23 cellular contexts compared by ENCODE assay signal in genomic region chr11:103051986-103052385, GRCh38. TPM values are rescaled to one million over a fixed set of nuclear protein-coding genes. Genes with fewer than 3 reads are reported as not detected.
DNase-seq lines count a peak whose midpoint lies in the region; TF ChIP-seq lines count a peak whose summit lies in the region.
"Had no signal": no experiment of that assay in that cellular context is flagged by ENCODE, and none has a peak within 500 bp of the region (broad histone marks: within the 10 kb centered on the region; RNA-seq: fewer than 3 reads in every experiment).

No MANE protein-coding gene starts in this region.

- no peak overlapping the region for H2BK120ac ChIP-seq in H9 (ENCODE audit: low read depth, low read length, poor library complexity, severe bottlenecking)

- H3K18ac ChIP-seq in H9 (ENCODE audit: insufficient read length, low read depth, low read length) = no peak overlapping the region

- no peak overlapping the region for H2BK12ac ChIP-seq in H9 (ENCODE audit: insufficient read length, low read depth, low read length)

- no peak overlapping the region for H3T11ph ChIP-seq in H9 (ENCODE audit: low read length)

- no peaks in the 10 kb centered on the region for H3K79me2 ChIP-seq in H9 (ENCODE audit: insufficient read depth, low read length)

- H3K9ac ChIP-seq in H9 (ENCODE audit: extremely low read depth, insufficient read length, low read length) = no peak overlapping the region
- H3K9ac ChIP-seq: BLaER1 treated with 17β-estradiol and CSF1 and Interleukin-3, amounts not matched to agents 10 nM and 100 nM had no signal

- no CpG with 5 or more reads among the region's 4 CpGs for WGBS in H9 (ENCODE audit: extremely low coverage, insufficient read length, low lambda C conversion rate)

- no peak overlapping the region for H3K4me3 ChIP-seq in brain microvascular endothelial cell (ENCODE audit: low read depth, low read length)
- no peak overlapping the region for H3K4me3 ChIP-seq in ascending aorta
- H3K4me3 ChIP-seq: BLaER1 treated with 17β-estradiol and CSF1 and Interleukin-3, amounts not matched to agents 10 nM and 100 nM; body of pancreas; gastroesophageal sphincter had no signal

- no peaks in the 10 kb centered on the region for H3K27me3 ChIP-seq in brain microvascular endothelial cell (replicated peaks)
- no peaks in the 10 kb centered on the region for H3K27me3 ChIP-seq in ascending aorta
- H3K27me3 ChIP-seq in H9 (ENCODE audit: insufficient read depth, low read length) = no peaks in the 10 kb centered on the region
- H3K27me3 ChIP-seq: BLaER1 treated with 17β-estradiol and CSF1 and Interleukin-3, amounts not matched to agents 10 nM and 100 nM; body of pancreas; gastroesophageal sphincter had no signal

- H3K27ac Mint-ChIP-seq in H9 = peak overlapping the region in 1 of 3 experiments; percentile 81; a peak in 2 of 7 replicates
- H3K27ac Mint-ChIP-seq: activated CD8-positive, alpha-beta memory T cell treated with anti-CD3 and anti-CD28 coated beads, Interleukin-2, amount 10 ng/mL, durations not matched to agents 7 days and 5 days; dendritic cell treated with granulocyte-macrophage colony-stimulating factor and Interleukin-4, amounts not matched to agents 40 ng/mL and 50 ng/mL, for 4 days; nephron had no signal

- H3K4me1 Mint-ChIP-seq in H9 = no peaks in the 10 kb centered on the region
- H3K4me1 Mint-ChIP-seq: activated CD8-positive, alpha-beta memory T cell treated with anti-CD3 and anti-CD28 coated beads, Interleukin-2, amount 10 ng/mL, durations not matched to agents 7 days and 5 days; nephron had no signal

- H3K9me3 Mint-ChIP-seq in H9 = no peaks in the 10 kb centered on the region
- H3K9me3 Mint-ChIP-seq: dendritic cell treated with granulocyte-macrophage colony-stimulating factor and Interleukin-4, amounts not matched to agents 40 ng/mL and 50 ng/mL, for 4 days; nephron had no signal

- no peak overlapping the region for H2AK5ac ChIP-seq in H9 (ENCODE audit: insufficient read length, low read length)

- no peaks in the 10 kb centered on the region for H3K79me1 ChIP-seq in H9 (ENCODE audit: insufficient read depth, low read depth, low read length, poor library complexity, severe bottlenecking)

- H3K4me1 ChIP-seq in ascending aorta (no peaks in the 10 kb centered on the region), H9 (ENCODE audit: insufficient read depth, low read length) (no peaks in the 10 kb centered on the region)
- H3K4me1 ChIP-seq: body of pancreas, gastroesophageal sphincter had no signal

- no peak overlapping the region for H3K4ac ChIP-seq in H9 (ENCODE audit: low read depth, low read length)

- H3K4me3 Mint-ChIP-seq in H9 = no peak overlapping the region
- H3K4me3 Mint-ChIP-seq: activated CD8-positive, alpha-beta memory T cell treated with anti-CD3 and anti-CD28 coated beads, Interleukin-2, amount 10 ng/mL, durations not matched to agents 7 days and 5 days; dendritic cell treated with granulocyte-macrophage colony-stimulating factor and Interleukin-4, amounts not matched to agents 40 ng/mL and 50 ng/mL, for 4 days; nephron had no signal

- no peak overlapping the region for H3K56ac ChIP-seq in H9 (ENCODE audit: insufficient read length, low read depth, low read length)

- no peaks in the 10 kb centered on the region for H4K20me1 ChIP-seq in H9 (ENCODE audit: control insufficient read depth, insufficient read depth, insufficient read length)

- intact Hi-C loops in ascending aorta (cut with DNase I) = no loop called here

- no peak overlapping the region for H3K4me2 ChIP-seq in H9 (ENCODE audit: insufficient read depth, insufficient read length, low read length)

- in situ Hi-C loops in brain microvascular endothelial cell (cut with HindIII; ENCODE audit: low pct_ligation_motif_present, low sequenced_read_pairs) = no loop called here

- H4K5ac ChIP-seq in H9 (ENCODE audit: insufficient read length, low read depth, low read length) = no peak overlapping the region

- no peak overlapping the region for H4K8ac ChIP-seq in H9 (replicated peaks; ENCODE audit: insufficient read length, low read depth, low read length)

- no peak overlapping the region for H3K23ac ChIP-seq in H9 (ENCODE audit: insufficient read length, low read depth, low read length)

- DNase-seq in EH (ENCODE audit: low read depth) (peak; percentile 88), LHCN-M2 (ENCODE audit: low read depth) (peak; percentile 9), brain microvascular endothelial cell (peak; percentile 80), non-pigmented ciliary epithelial cell (ENCODE audit: low read depth) (peak; percentile 72), ascending aorta (ENCODE audit: low spot score in 2 of 2) (no peak), H9 (no peak), NCI-H2081 treated with DMSO at 0.1 percent for 48 hours (lab: John Stamatoyannopoulos, UW) (no peak)
- DNase-seq: activated CD8-positive, alpha-beta memory T cell treated with anti-CD3 and anti-CD28 coated beads, Interleukin-2, amount 10 ng/mL, durations not matched to agents 7 days and 5 days; activated gamma-delta T cell; body of pancreas; GDM1; midbrain; NCI-H1930; NCI-H446; NK-92 treated with Interleukin-12 subunit alpha and Interleukin-12 subunit beta, amount 100 ng/mL, for 24 hours; stimulated activated CD4-positive, alpha-beta T cell treated with anti-CD3 and anti-CD28 coated beads, Interleukin-2, amount 100 ng/mL, for 24 hours; stimulated activated naive CD4-positive, alpha-beta T cell treated with Interleukin-2 at 50 U/mL for 16 hours; T1000; trophoblast cell had no signal

- H2AFZ ChIP-seq in H9 (ENCODE audit: low read length) = no peak overlapping the region

- H3K9me3 ChIP-seq in ascending aorta (no peaks in the 10 kb centered on the region), H9 (ENCODE audit: control insufficient read depth, low read depth, low read length) (no peaks in the 10 kb centered on the region)
- H3K9me3 ChIP-seq: body of pancreas, gastroesophageal sphincter had no signal

- H3K14ac ChIP-seq in H9 (ENCODE audit: insufficient read depth, low read length) = no peak overlapping the region

- no peak overlapping the region for H2BK15ac ChIP-seq in H9 (ENCODE audit: low read depth, low read length)

- no peak overlapping the region for H3K27ac ChIP-seq in brain microvascular endothelial cell
- no peak overlapping the region for H3K27ac ChIP-seq in ascending aorta
- H3K27ac ChIP-seq in H9 (ENCODE audit: insufficient read length, low read depth, low read length) = no peak overlapping the region
- H3K27ac ChIP-seq: BLaER1 treated with 17β-estradiol and CSF1 and Interleukin-3, amounts not matched to agents 10 nM and 100 nM; body of pancreas; gastroesophageal sphincter had no signal

- no peak overlapping the region for H2BK20ac ChIP-seq in H9 (ENCODE audit: low read depth, low read length, poor library complexity, severe bottlenecking)

- no peaks in the 10 kb centered on the region for H3K36me3 Mint-ChIP-seq in H9 (ENCODE audit: insufficient read depth in 1 of 3, low read depth in 3 of 3)

- H4K91ac ChIP-seq in H9 (ENCODE audit: insufficient read length, low read depth, low read length) = no peak overlapping the region

- no peaks in the 10 kb centered on the region for H3K23me2 ChIP-seq in H9 (ENCODE audit: insufficient read length, low read depth, low read length, poor library complexity, severe bottlenecking)

- no peak overlapping the region for H2BK5ac ChIP-seq in H9 (ENCODE audit: insufficient read length, low read length)

- no peaks in the 10 kb centered on the region for H3K36me3 ChIP-seq in brain microvascular endothelial cell (replicated peaks)
- no peaks in the 10 kb centered on the region for H3K36me3 ChIP-seq in ascending aorta

- H3K27me3 Mint-ChIP-seq in H9 (ENCODE audit: low read depth) = no peaks in the 10 kb centered on the region
- H3K27me3 Mint-ChIP-seq: activated CD8-positive, alpha-beta memory T cell treated with anti-CD3 and anti-CD28 coated beads, Interleukin-2, amount 10 ng/mL, durations not matched to agents 7 days and 5 days had no signal

- TF ChIP-seq CTCF in brain microvascular endothelial cell (IDR thresholded peaks at IDR 0.05; ENCODE audit: low read depth, low read length, missing control alignments) (no peak), ascending aorta (IDR thresholded peaks at IDR 0.05) (no peak), H9 (conservative IDR thresholded peaks at IDR 0.05) (no peak)

RNA-seq across cellular contexts. Expression of gene DCUN1D5, which starts 40.0 kb away (rescaled TPM):
- total RNA-seq in LHCN-M2 (2014; rRNA removed) (63.3 and 98.1 TPM in 2 replicates), ascending aorta (337 TPM), H9 (2021) (86.7 and 89.3 TPM in 2 replicates)
- polyA plus RNA-seq in LHCN-M2 (2012) = 39.8 TPM

RNA-seq across cellular contexts. Expression of gene DYNC2H1, which starts 57.2 kb away (rescaled TPM):
- total RNA-seq in LHCN-M2 (2014; rRNA removed) = 27.7 and 31.7 TPM in 2 replicates
- polyA plus RNA-seq in LHCN-M2 (2012) = 4.7 TPM
- 7.1 TPM for total RNA-seq in ascending aorta
- total RNA-seq in H9 (2021) = 10.5 and 13.2 TPM in 2 replicates

Comparison
In these comparisons a context has a peak if more than half of its experiments do, and no peak if none do; other contexts are left out.
1. DNase-seq: peak in EH (single experiment), LHCN-M2 (single experiment), brain microvascular endothelial cell (single experiment) and non-pigmented ciliary epithelial cell (single experiment); none in ascending aorta (0 of 2), H9 (single experiment) and NCI-H2081 treated with DMSO at 0.1 percent for 48 hours (single experiment).